ENCODE assay signal across 8 cellular contexts in genomic region chr9:134135343-134136116, GRCh38. TPM values are rescaled to one million over a fixed set of nuclear protein-coding genes. Genes with fewer than 3 reads are reported as not detected.
DNase-seq lines count a peak whose midpoint lies in the region; ATAC-seq and TF ChIP-seq lines count a peak whose summit lies in the region.

WDR5 (plus strand) TSS chr9:134136082; CDS start chr9:134139878, 3,796 bp downstream.

- peak; percentile 52 for ATAC-seq in GM19351 (IDR thresholded peaks at IDR 0.05; ENCODE audit: unreplicated experiment)
- peak; percentile 84 for ATAC-seq in effector memory CD8-positive, alpha-beta T cell (replicated peaks)
- peak; percentile 77 for ATAC-seq in memory B cell (ENCODE audit: low read depth)

- H3K36me3 ChIP-seq in NT2/D1 (ENCODE audit: insufficient read depth, insufficient read length, low read length), result peaks cover 33% of the 10 kb centered on the region

- peak within 1 kb of the TSS; percentile 70 to 87 (median 82) for H3K27ac Mint-ChIP-seq in CD14-positive monocyte
- H3K27ac Mint-ChIP-seq in effector memory CD8-positive, alpha-beta T cell, result peak within 1 kb of the TSS; percentile 89 to 91
- peak within 1 kb of the TSS; percentile 85 for H3K27ac Mint-ChIP-seq in memory B cell

- DNase-seq in CD14-positive monocyte (ENCODE audit: low spot score) (peak; percentile 87), HPDE6-E6E7 (ENCODE audit: extremely low spot score) (peak; percentile 94), NT2/D1 (ENCODE audit: low read depth, low spot score) (peak; percentile 85), memory B cell (ENCODE audit: low spot score in 2 of 2) (peak; percentile 87 to 88)
- peak; percentile 84 to 87 (median 84) for DNase-seq in activated CD8-positive, alpha-beta memory T cell treated with anti-CD3 and anti-CD28 coated beads for 48 hours (ENCODE audit: low read depth in 2 of 3, low spot score in 2 of 3)
- peak; percentile 83 to 86 (median 85) for DNase-seq in effector memory CD8-positive, alpha-beta T cell
- DNase-seq in stimulated activated CD4-positive, alpha-beta T cell treated with anti-CD3 and anti-CD28 coated beads, TNF-alpha, amount 100 ng/mL, for 48 hours (ENCODE audit: low read depth in 3 of 3), result peak; percentile 84 to 89 (median 87)

- peaks cover 0 to 1% (median 0%) of the 10 kb centered on the region in 3 donors for H3K27me3 Mint-ChIP-seq in CD14-positive monocyte (ENCODE audit: low read depth in 3 of 3)
- H3K27me3 Mint-ChIP-seq in effector memory CD8-positive, alpha-beta T cell, result no peaks in the 10 kb centered on the region
- no peaks in the 10 kb centered on the region for H3K27me3 Mint-ChIP-seq in memory B cell

- H3K4me3 Mint-ChIP-seq in CD14-positive monocyte (peak within 1 kb of the TSS; percentile 90 to 98), memory B cell (peak within 1 kb of the TSS; percentile 92)
- peak within 1 kb of the TSS; percentile 90 to 91 for H3K4me3 Mint-ChIP-seq in effector memory CD8-positive, alpha-beta T cell

- H3K9ac ChIP-seq in NT2/D1 (ENCODE audit: insufficient read length, low read depth), result peak within 1 kb of the TSS; percentile 99

- peaks cover 32% of the 10 kb centered on the region for H3K4me1 ChIP-seq in NT2/D1 (ENCODE audit: insufficient read depth, insufficient read length)

- H3K27me3 ChIP-seq in NT2/D1 (ENCODE audit: insufficient read depth, insufficient read length), result no peaks in the 10 kb centered on the region

- intact Hi-C loops in CD14-positive monocyte (cut with micrococcal nuclease), result loop anchor here (1.0 to 5.0 kb wide), 2 partner anchors 29 to 68 kb away; partner anchors contain the start of genes BRD3 (in 2 of the 2) and RNU6ATAC (in 1 of the 2)

- TF ChIP-seq CTCF in CD14-positive monocyte (IDR thresholded peaks at IDR 0.05), result no peak

- H3K9me3 Mint-ChIP-seq in CD14-positive monocyte (no peaks in the 10 kb centered on the region), memory B cell (no peaks in the 10 kb centered on the region)
- H3K9me3 Mint-ChIP-seq in effector memory CD8-positive, alpha-beta T cell, result no peaks in the 10 kb centered on the region

- H3K4me1 Mint-ChIP-seq in CD14-positive monocyte (peaks cover 43% of the 10 kb centered on the region), memory B cell (peaks cover 24% of the 10 kb centered on the region)
- peaks cover 23 to 33% of the 10 kb centered on the region in 2 donors for H3K4me1 Mint-ChIP-seq in effector memory CD8-positive, alpha-beta T cell (ENCODE audit: low read depth in 2 of 2)

- H3K4me3 ChIP-seq in NT2/D1 (ENCODE audit: insufficient read length, low read depth), result peak within 1 kb of the TSS; percentile 95

- H3K9me3 ChIP-seq in NT2/D1 (ENCODE audit: insufficient read depth, low read length), result no peaks in the 10 kb centered on the region

- peaks cover 13 to 15% of the 10 kb centered on the region in 2 donors for H3K36me3 Mint-ChIP-seq in CD14-positive monocyte
- H3K36me3 Mint-ChIP-seq in effector memory CD8-positive, alpha-beta T cell (ENCODE audit: insufficient read depth), result peaks cover 27% of the 10 kb centered on the region
- H3K36me3 Mint-ChIP-seq in memory B cell, result peaks cover 6% of the 10 kb centered on the region

RNA-seq across cellular contexts. Expression of gene WDR5, which starts in this region (rescaled TPM):
- polyA plus RNA-seq in CD14-positive monocyte, result 10 to 100 TPM in 1 of 2 donors, 1 to 10 TPM in 1; 8.7 to 10.2 TPM

Comparison
In these comparisons a context has a peak if more than half of its experiments do, and no peak if none do; other contexts are left out.
1. Peak in every context shown above with its lines: DNase-seq, ATAC-seq and H3K4me3 ChIP-seq.